9 cellular contexts compared by ENCODE assay signal in the genomic region with DNA sequence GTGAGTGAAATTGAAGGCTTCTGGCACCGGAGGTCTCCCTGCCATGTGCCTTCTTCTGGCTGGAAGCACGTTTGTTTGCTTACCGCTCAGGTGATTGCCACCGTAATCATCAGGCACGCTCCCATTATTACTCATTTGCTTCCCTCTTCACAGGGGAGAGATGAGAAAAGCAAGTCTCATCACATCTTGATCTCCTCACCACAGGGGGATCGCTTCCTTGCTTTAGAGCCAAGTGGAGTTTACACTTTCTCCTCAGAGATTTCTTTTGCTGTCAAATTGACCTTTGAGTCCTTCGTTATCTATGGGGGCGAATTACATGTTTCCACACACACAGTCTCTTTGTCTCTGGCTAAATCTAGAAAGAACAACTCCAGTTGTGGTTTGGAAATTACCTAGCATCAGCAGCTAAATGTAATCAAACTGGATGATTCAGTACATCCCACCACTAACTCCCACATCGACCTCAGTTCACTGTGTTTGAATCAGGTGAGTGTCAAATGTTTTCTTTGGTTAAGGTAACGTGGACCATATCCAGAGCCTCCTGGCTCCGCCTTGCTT.
DNase-seq lines count a peak whose midpoint lies in the region; ATAC-seq, FAIRE-seq and TF ChIP-seq lines count a peak whose summit lies in the region.
"Had no signal": no experiment of that assay in that cellular context is flagged by ENCODE, and none has a peak within 500 bp of the region (broad histone marks: within the 10 kb centered on the region; RNA-seq: fewer than 3 reads in every experiment).

No MANE protein-coding gene starts in this region.

- ATAC-seq in activated naive CD8-positive, alpha-beta T cell treated with anti-CD3 and anti-CD28 coated beads, Interleukin-2, amount 50 U/mL, for 24 hours: peak; percentile 63
- ATAC-seq in HG03442 (IDR thresholded peaks at IDR 0.05; ENCODE audit: unreplicated experiment): peak; percentile 67
- ATAC-seq: activated T-helper 17 cell treated with anti-CD3 and anti-CD28 coated beads, Interleukin-2, amount 50 U/mL, for 72 hours had no signal

- no peak overlapping the region for H3K4me3 Mint-ChIP-seq in activated naive CD8-positive, alpha-beta T cell treated with anti-CD3 and anti-CD28 coated beads, Interleukin-2, amount 50 U/mL, for 24 hours
- H3K4me3 Mint-ChIP-seq in activated naive CD8-positive, alpha-beta T cell treated with anti-CD3 and anti-CD28 coated beads for 36 hours: no peak overlapping the region
- peak overlapping the region; percentile 55 for H3K4me3 Mint-ChIP-seq in type B pancreatic cell
- H3K4me3 Mint-ChIP-seq: activated T-helper 17 cell treated with anti-CD3 and anti-CD28 coated beads, Interleukin-2, amount 50 U/mL, for 72 hours had no signal

- H3K4me3 ChIP-seq in bronchial epithelial cell (ENCODE audit: low read depth, low read length): no peak overlapping the region

- H3K9me3 Mint-ChIP-seq in activated naive CD8-positive, alpha-beta T cell treated with anti-CD3 and anti-CD28 coated beads, Interleukin-2, amount 50 U/mL, for 24 hours: peaks cover 3% of the 10 kb centered on the region
- no peaks in the 10 kb centered on the region for H3K9me3 Mint-ChIP-seq in activated naive CD8-positive, alpha-beta T cell treated with anti-CD3 and anti-CD28 coated beads for 36 hours
- H3K9me3 Mint-ChIP-seq in type B pancreatic cell: no peaks in the 10 kb centered on the region
- H3K9me3 Mint-ChIP-seq: activated T-helper 17 cell treated with anti-CD3 and anti-CD28 coated beads, Interleukin-2, amount 50 U/mL, for 72 hours had no signal

- no peak overlapping the region for H3K27ac Mint-ChIP-seq in activated naive CD8-positive, alpha-beta T cell treated with anti-CD3 and anti-CD28 coated beads, Interleukin-2, amount 50 U/mL, for 24 hours
- H3K27ac Mint-ChIP-seq in activated naive CD8-positive, alpha-beta T cell treated with anti-CD3 and anti-CD28 coated beads for 36 hours: no peak overlapping the region
- H3K27ac Mint-ChIP-seq in type B pancreatic cell: no peak overlapping the region
- H3K27ac Mint-ChIP-seq: activated T-helper 17 cell treated with anti-CD3 and anti-CD28 coated beads, Interleukin-2, amount 50 U/mL, for 72 hours had no signal

- DNase-seq in activated naive CD8-positive, alpha-beta T cell treated with anti-CD3 and anti-CD28 coated beads, Interleukin-2, amount 50 U/mL, for 24 hours: no peak
- no peak for DNase-seq in activated naive CD8-positive, alpha-beta T cell treated with anti-CD3 and anti-CD28 coated beads for 36 hours
- DNase-seq in bronchial epithelial cell (ENCODE audit: low read depth): peak; percentile 49
- no peak for DNase-seq in type B pancreatic cell (ENCODE audit: extremely low spot score, unreplicated experiment)
- DNase-seq in stimulated activated CD4-positive, alpha-beta T cell treated with anti-CD3 and anti-CD28 coated beads, Interleukin-4, amount 100 ng/mL, for 24 hours: no peak
- no peak for DNase-seq in globus pallidus (ENCODE audit: low spot score)
- DNase-seq in NOMO-1 treated with DMSO at 0.1 percent for 48 hours (lab: John Stamatoyannopoulos, UW; ENCODE audit: unreplicated experiment): no peak

- FAIRE-seq in bronchial epithelial cell (lab: Jason Lieb, UNC): peak; percentile 28

- no peaks in the 10 kb centered on the region for H3K36me3 ChIP-seq in bronchial epithelial cell (ENCODE audit: control insufficient read depth, insufficient read depth, low read length)

- no peaks in the 10 kb centered on the region for H3K27me3 ChIP-seq in bronchial epithelial cell (ENCODE audit: control insufficient read depth, insufficient read depth, low read length)

- no peaks in the 10 kb centered on the region for H3K36me3 Mint-ChIP-seq in activated naive CD8-positive, alpha-beta T cell treated with anti-CD3 and anti-CD28 coated beads, Interleukin-2, amount 50 U/mL, for 24 hours (ENCODE audit: low read depth)
- no peaks in the 10 kb centered on the region for H3K36me3 Mint-ChIP-seq in activated naive CD8-positive, alpha-beta T cell treated with anti-CD3 and anti-CD28 coated beads for 36 hours
- peaks cover 5% of the 10 kb centered on the region for H3K36me3 Mint-ChIP-seq in type B pancreatic cell

- no peaks in the 10 kb centered on the region for H3K27me3 Mint-ChIP-seq in activated naive CD8-positive, alpha-beta T cell treated with anti-CD3 and anti-CD28 coated beads, Interleukin-2, amount 50 U/mL, for 24 hours
- H3K27me3 Mint-ChIP-seq in activated naive CD8-positive, alpha-beta T cell treated with anti-CD3 and anti-CD28 coated beads for 36 hours: no peaks in the 10 kb centered on the region
- H3K27me3 Mint-ChIP-seq in type B pancreatic cell: no peaks in the 10 kb centered on the region
- H3K27me3 Mint-ChIP-seq: activated T-helper 17 cell treated with anti-CD3 and anti-CD28 coated beads, Interleukin-2, amount 50 U/mL, for 72 hours had no signal

- no peaks in the 10 kb centered on the region for H3K4me1 Mint-ChIP-seq in activated naive CD8-positive, alpha-beta T cell treated with anti-CD3 and anti-CD28 coated beads, Interleukin-2, amount 50 U/mL, for 24 hours
- H3K4me1 Mint-ChIP-seq in activated naive CD8-positive, alpha-beta T cell treated with anti-CD3 and anti-CD28 coated beads for 36 hours: no peaks in the 10 kb centered on the region
- peaks cover 6% of the 10 kb centered on the region for H3K4me1 Mint-ChIP-seq in type B pancreatic cell (ENCODE audit: unreplicated experiment)
- H3K4me1 Mint-ChIP-seq: activated T-helper 17 cell treated with anti-CD3 and anti-CD28 coated beads, Interleukin-2, amount 50 U/mL, for 72 hours had no signal

- no peak for TF ChIP-seq CTCF in bronchial epithelial cell (IDR thresholded peaks at IDR 0.05; ENCODE audit: insufficient read depth, low read length, severe bottlenecking)
- TF ChIP-seq CTCF in type B pancreatic cell (conservative IDR thresholded peaks at IDR 0.05): no peak
